In the genomic region with DNA sequence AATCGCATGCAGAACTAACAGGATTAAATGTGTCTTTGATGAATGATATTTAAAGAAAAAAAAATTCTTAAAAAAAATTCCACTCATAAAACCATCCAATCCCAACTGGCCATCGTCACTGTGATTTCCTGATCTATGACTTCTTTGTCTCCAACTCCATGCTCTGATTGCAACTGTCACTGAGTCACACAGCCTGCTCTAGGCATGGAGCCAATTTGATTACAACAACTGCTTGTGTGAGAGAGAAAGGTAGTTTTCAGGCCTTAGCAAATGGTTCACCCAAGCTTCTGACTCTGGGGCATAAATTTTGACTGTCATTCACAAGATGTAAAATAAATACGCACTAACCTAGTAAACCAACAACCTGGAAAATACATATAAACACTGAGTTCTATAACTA, we compare ENCODE assay signal across 9 cellular contexts. TPM values are rescaled to one million over a fixed set of nuclear protein-coding genes. Genes with fewer than 3 reads are reported as not detected.
A peak's percentile ranks its signal among the peaks of the same experiment; 100 is the strongest.
DNase-seq lines count a peak whose midpoint lies in the region; ATAC-seq and TF ChIP-seq lines count a peak whose summit lies in the region.
"Had no signal": no experiment of that assay in that cellular context is flagged by ENCODE, and none has a peak within 500 bp of the region (broad histone marks: within the 10 kb centered on the region; RNA-seq: fewer than 3 reads in every experiment).

No MANE protein-coding gene starts in this region.

- no peak for TF ChIP-seq CTCF in MCF 10A (IDR thresholded peaks at IDR 0.05; ENCODE audit: unreplicated experiment)
- TF ChIP-seq CTCF in breast epithelium (IDR thresholded peaks at IDR 0.05), result no peak
- no peak for TF ChIP-seq CTCF in cardiac fibroblast (IDR thresholded peaks at IDR 0.05; ENCODE audit: low read depth, low read length)
- TF ChIP-seq CTCF in kidney epithelial cell (IDR thresholded peaks at IDR 0.05; ENCODE audit: insufficient read depth, low read length, poor library complexity, severe bottlenecking), result no peak
- TF ChIP-seq CTCF in sigmoid colon (IDR thresholded peaks at IDR 0.05), result no peak

- POLR2A ChIA-PET in MCF 10A (lab: Yijun Ruan, JAX), result interaction anchor here (0.6 to 6.9 kb wide), 10 partner anchors 9 to 980 kb away, joined by 3 to 98 read pairs (median 4); partner anchors contain the start of gene SPRED1

- TF ChIP-seq EP300 in sigmoid colon (IDR thresholded peaks at IDR 0.05), result no peak

- H3K27ac Mint-ChIP-seq in MCF 10A (ENCODE audit: low read depth, unreplicated experiment), result no peak overlapping the region

- H3K36me3 ChIP-seq in breast epithelium (no peaks in the 10 kb centered on the region), kidney epithelial cell (ENCODE audit: control insufficient read depth, insufficient read depth, low read length) (no peaks in the 10 kb centered on the region), sigmoid colon (no peaks in the 10 kb centered on the region), H7 (replicated peaks; ENCODE audit: control insufficient read depth, insufficient read depth, low read length) (no peaks in the 10 kb centered on the region)
- H3K36me3 ChIP-seq in effector memory CD4-positive, alpha-beta T cell (ENCODE audit: control insufficient read depth, insufficient read depth, low read length), result no peaks in the 10 kb centered on the region

- no peaks in the 10 kb centered on the region for H3K27me3 Mint-ChIP-seq in MCF 10A (ENCODE audit: insufficient read depth, unreplicated experiment)

- no peaks in the 10 kb centered on the region for H3K36me3 Mint-ChIP-seq in MCF 10A (ENCODE audit: insufficient read depth, unreplicated experiment)

- peaks cover 6% of the 10 kb centered on the region for H3K4me1 Mint-ChIP-seq in MCF 10A (ENCODE audit: insufficient read depth, unreplicated experiment)

- peak; percentile 95 for DNase-seq in MCF 10A (ENCODE audit: unreplicated experiment)
- no peak for DNase-seq in breast epithelium (ENCODE audit: low spot score in 2 of 2)
- DNase-seq in cardiac fibroblast (ENCODE audit: low read depth in 2 of 2), result peak; percentile 76 to 93
- peak; percentile 81 for DNase-seq in kidney epithelial cell (ENCODE audit: low read depth)
- DNase-seq in sigmoid colon, result no peak
- DNase-seq in effector memory CD4-positive, alpha-beta T cell, result no peak
- no peak for DNase-seq in H7
- DNase-seq: activated CD8-positive, alpha-beta memory T cell treated with anti-CD3 and anti-CD28 coated beads for 24 hours had no signal

- 18 to 71% methylated on average over 3 of the region's 3 CpGs for WGBS in sigmoid colon, 2 donors

- no peaks in the 10 kb centered on the region for H3K27me3 ChIP-seq in breast epithelium
- no peaks in the 10 kb centered on the region for H3K27me3 ChIP-seq in kidney epithelial cell (ENCODE audit: control insufficient read depth, insufficient read depth, low read length)
- no peaks in the 10 kb centered on the region for H3K27me3 ChIP-seq in sigmoid colon
- no peaks in the 10 kb centered on the region for H3K27me3 ChIP-seq in effector memory CD4-positive, alpha-beta T cell (replicated peaks; ENCODE audit: control insufficient read depth, insufficient read depth, low read length, poor library complexity, severe bottlenecking)
- no peaks in the 10 kb centered on the region for H3K27me3 ChIP-seq in H7 (ENCODE audit: control insufficient read depth, insufficient read depth, low read length)

- no peaks in the 10 kb centered on the region for H3K4me1 ChIP-seq in breast epithelium
- H3K4me1 ChIP-seq in sigmoid colon, result no peaks in the 10 kb centered on the region
- no peaks in the 10 kb centered on the region for H3K4me1 ChIP-seq in effector memory CD4-positive, alpha-beta T cell (ENCODE audit: control insufficient read depth, insufficient read depth, low read length, poor library complexity, severe bottlenecking)

- H3K4me3 Mint-ChIP-seq in MCF 10A (ENCODE audit: unreplicated experiment), result no peak overlapping the region

- H3K27ac ChIP-seq in breast epithelium (no peak overlapping the region), sigmoid colon (no peak overlapping the region)
- H3K27ac ChIP-seq in effector memory CD4-positive, alpha-beta T cell (ENCODE audit: insufficient read depth, low read length, poor library complexity, severe bottlenecking), result no peak overlapping the region

- no peaks in the 10 kb centered on the region for H3K9me3 Mint-ChIP-seq in MCF 10A (ENCODE audit: unreplicated experiment)

- intact Hi-C loops in MCF 10A (cut with micrococcal nuclease) (no loop called here), breast epithelium (cut with DNase I; ENCODE audit: low total_unique reads) (no loop called here), sigmoid colon (cut with DNase I) (no loop called here)

- no peak for TF ChIP-seq POLR2A in breast epithelium (IDR thresholded peaks at IDR 0.05)
- TF ChIP-seq POLR2A in sigmoid colon (IDR thresholded peaks at IDR 0.05), result no peak

- no peak for ATAC-seq in HG03342 (IDR thresholded peaks at IDR 0.05; ENCODE audit: unreplicated experiment)

- no peak overlapping the region for H3K4me3 ChIP-seq in breast epithelium
- H3K4me3 ChIP-seq in cardiac fibroblast (replicated peaks in 1 of 2; ENCODE audit: low read depth in 2 of 2, low read length in 2 of 2), result no peak overlapping the region
- H3K4me3 ChIP-seq in kidney epithelial cell (ENCODE audit: low read depth, low read length), result no peak overlapping the region
- H3K4me3 ChIP-seq in sigmoid colon, result no peak overlapping the region
- H3K4me3 ChIP-seq in effector memory CD4-positive, alpha-beta T cell (ENCODE audit: insufficient read depth, low read depth, low read length, poor library complexity, severe bottlenecking), result no peak overlapping the region
- H3K4me3 ChIP-seq in H7 (ENCODE audit: insufficient read depth, low read depth, low read length), result no peak overlapping the region

- CTCF ChIA-PET in MCF 10A (lab: Yijun Ruan, JAX), result no interaction called here

- H3K9me3 ChIP-seq in breast epithelium (no peaks in the 10 kb centered on the region), sigmoid colon (no peaks in the 10 kb centered on the region)
- no peaks in the 10 kb centered on the region for H3K9me3 ChIP-seq in effector memory CD4-positive, alpha-beta T cell (ENCODE audit: control insufficient read depth, low read length)

- BruUV-seq in MCF 10A (replicated peaks; lab: Mats Ljungman, UMichigan), result no TSS peak

RNA-seq across cellular contexts. Expression of gene SPRED1, which starts 25.8 kb away (rescaled TPM):
- 26.4 and 28.1 TPM in 2 replicates for total RNA-seq in MCF 10A (2022)
- total RNA-seq in breast epithelium, result 10 to 100 TPM; 18.4 to 28.1 (median 22.3) TPM
- total RNA-seq in kidney epithelial cell, result 20.4 and 22.0 TPM in 2 replicates
- 10 to 100 TPM; 13.3 to 17.8 (median 15.1) TPM for total RNA-seq in sigmoid colon
- 10 to 100 TPM in 2 of 3 donors, 1 to 10 TPM in 1; 6.8 to 15.6 (median 13.6) TPM for polyA plus RNA-seq in sigmoid colon
- 27.5 and 33.0 TPM in 2 replicates for total RNA-seq in H7 (2014; rRNA removed; shearing (Covaris generic))

Comparison
In these comparisons a context has a peak if more than half of its experiments do, and no peak if none do; other contexts are left out.
1. DNase-seq: peak in MCF 10A (single experiment), cardiac fibroblast (2 of 2) and kidney epithelial cell (single experiment); none in breast epithelium (0 of 2), sigmoid colon (single experiment), effector memory CD4-positive, alpha-beta T cell (0 of 3) and H7 (single experiment).